Comparison of ENCODE assay signal across 8 cellular contexts in genomic region chr12:4320287-4320858, GRCh38. TPM values are rescaled to one million over a fixed set of nuclear protein-coding genes. Genes with fewer than 3 reads are reported as not detected.
DNase-seq lines count a peak whose midpoint lies in the region; ATAC-seq and TF ChIP-seq lines count a peak whose summit lies in the region.

No MANE protein-coding gene starts in this region.

- H3K9me3 ChIP-seq in iPS-18c (ENCODE audit: control insufficient read depth, insufficient read depth, low read length) = no peaks in the 10 kb centered on the region

- peaks cover 9 to 19% of the 10 kb centered on the region in 2 donors for H3K36me3 Mint-ChIP-seq in activated naive CD4-positive, alpha-beta T cell treated with anti-CD3 and anti-CD28 coated beads, Interleukin-2, amount 50 U/mL, for 72 hours

- no peaks in the 10 kb centered on the region for H3K9me3 Mint-ChIP-seq in activated naive CD4-positive, alpha-beta T cell treated with anti-CD3 and anti-CD28 coated beads, Interleukin-2, amount 50 U/mL, for 72 hours

- peak overlapping the region; percentile 72 to 99 for H3K27ac Mint-ChIP-seq in activated naive CD4-positive, alpha-beta T cell treated with anti-CD3 and anti-CD28 coated beads, Interleukin-2, amount 50 U/mL, for 72 hours

- DNase-seq in activated naive CD4-positive, alpha-beta T cell treated with anti-CD3 and anti-CD28 coated beads, Interleukin-2, amount 50 U/mL, for 72 hours (ENCODE audit: low spot score in 2 of 2) = no peak
- DNase-seq in stromal cell of bone marrow (ENCODE audit: low read depth) = peak; percentile 0
- DNase-seq in cerebellar nuclear complex (lab: John Stamatoyannopoulos, UW) = no peak
- DNase-seq in islet precursor cell = no peak

- peak overlapping the region; percentile 86 for H3K4me3 ChIP-seq in iPS-18c (ENCODE audit: insufficient read depth, low read depth, low read length)

- ATAC-seq in GM18909 (IDR thresholded peaks at IDR 0.05; ENCODE audit: poor library complexity, unreplicated experiment) = peak; percentile 43
- ATAC-seq in HG03108 (IDR thresholded peaks at IDR 0.05; ENCODE audit: unreplicated experiment) = peak; percentile 26
- ATAC-seq in activated naive CD4-positive, alpha-beta T cell treated with anti-CD3 and anti-CD28 coated beads, Interleukin-2, amount 50 U/mL, for 72 hours = peak; percentile 44 to 51

- no peak for TF ChIP-seq CTCF in 22Rv1 (IDR thresholded peaks at IDR 0.05)

- 0 out of 2 replicates have a peak overlapping the region, but pooled peaks have one; percentile 25 for H3K27ac ChIP-seq in 22Rv1

RNA-seq across cellular contexts. Expression of gene TIGAR, which starts 0.6 kb away (rescaled TPM):
- total RNA-seq in activated naive CD4-positive, alpha-beta T cell treated with anti-CD3 and anti-CD28 coated beads, Interleukin-2, amount 50 U/mL, for 72 hours = 10 to 100 TPM in 1 of 2 donors, 1 to 10 TPM in 1; 3.8 to 17.0 TPM

RNA-seq across cellular contexts. Expression of gene CCND2, which starts 46.8 kb away (rescaled TPM):
- total RNA-seq in activated naive CD4-positive, alpha-beta T cell treated with anti-CD3 and anti-CD28 coated beads, Interleukin-2, amount 50 U/mL, for 72 hours = 100 to 1,000 TPM; 266 to 571 TPM

RNA-seq across cellular contexts. Expression of gene FGF23, which starts 59.1 kb away (rescaled TPM):
- total RNA-seq in activated naive CD4-positive, alpha-beta T cell treated with anti-CD3 and anti-CD28 coated beads, Interleukin-2, amount 50 U/mL, for 72 hours = not detected
